In the genomic region with DNA sequence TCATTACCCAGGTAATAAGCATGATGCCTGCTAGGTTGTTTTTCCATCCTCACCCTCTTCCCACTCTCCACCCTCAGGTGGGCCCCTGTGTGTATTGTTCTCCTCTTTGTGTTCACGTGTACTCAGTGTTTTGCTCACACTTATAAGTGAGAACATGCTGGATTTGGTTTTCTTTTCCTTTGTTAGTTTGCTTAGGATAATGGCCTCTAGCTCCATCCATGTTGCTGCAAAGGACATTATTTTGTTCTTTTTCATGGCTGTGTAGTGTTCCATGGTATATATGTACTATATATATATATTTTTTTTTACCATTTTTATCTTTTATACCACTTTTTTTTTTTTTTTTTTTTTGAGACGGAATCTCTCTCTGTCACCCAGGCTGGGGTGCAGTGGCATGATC, we compare ENCODE assay signal across 7 cellular contexts.
"Had no signal": no experiment of that assay in that cellular context is flagged by ENCODE, and none has a peak within 500 bp of the region (broad histone marks: within the 10 kb centered on the region; RNA-seq: fewer than 3 reads in every experiment).

No MANE protein-coding gene starts in this region.

- ATAC-seq: HCT116 had no signal

- H3K9ac ChIP-seq: GM23248 had no signal

- H3K36me3 Mint-ChIP-seq: IgD-negative memory B cell had no signal

- H3K27me3 Mint-ChIP-seq: IgD-negative memory B cell had no signal

- H3K4me3 ChIP-seq: GM23248, HAP-1 had no signal

- DNase-seq: GM23248, GOT3, H7, KG1 had no signal

- H3K36me3 ChIP-seq: HAP-1 had no signal

- H2AFZ ChIP-seq: GM23248 had no signal

- H3K4me3 Mint-ChIP-seq: IgD-negative memory B cell had no signal

- H3K27ac ChIP-seq: GM23248 had no signal

- H3K9me3 ChIP-seq: HAP-1 had no signal
